In the genomic region with DNA sequence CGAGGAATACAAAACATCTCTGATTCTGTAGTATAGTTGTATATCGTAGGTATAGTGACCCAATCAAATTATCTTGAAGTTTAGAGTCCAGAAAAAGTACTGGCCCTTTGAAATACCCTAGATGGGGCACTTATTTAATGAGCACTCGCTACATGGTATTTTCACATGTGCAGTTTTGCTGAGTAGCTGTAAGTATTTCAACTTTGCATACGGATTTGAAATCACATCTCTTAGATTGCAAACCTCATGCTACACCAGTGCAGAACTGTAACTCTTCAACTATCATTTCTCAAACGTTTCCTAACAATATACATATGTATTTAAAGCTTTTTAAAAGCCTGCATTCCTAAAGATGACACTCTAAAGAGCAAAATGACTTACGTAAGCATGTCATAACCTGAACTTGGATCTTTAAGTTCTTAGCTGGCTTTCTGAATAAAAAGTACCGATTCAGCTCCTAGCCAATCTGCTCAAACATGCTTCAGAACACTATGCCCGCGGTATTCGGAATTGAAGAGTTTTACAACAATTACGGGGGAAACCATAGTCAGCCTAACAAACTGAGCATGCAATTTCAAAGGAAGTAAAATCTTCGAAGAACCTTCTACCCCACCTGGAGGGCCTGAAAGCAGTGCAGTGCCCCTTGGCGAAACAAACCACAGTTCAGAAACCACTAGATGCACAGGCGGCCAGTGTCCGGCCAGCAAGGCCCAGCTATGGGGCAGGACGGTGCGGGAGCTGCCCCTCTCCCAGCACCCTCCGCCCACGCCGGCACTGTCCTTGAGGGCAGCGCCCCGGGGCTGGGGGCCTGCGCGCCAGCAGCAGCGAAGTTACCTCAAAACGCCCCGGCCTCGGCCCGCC, we compare ENCODE assay signal across 1 cellular context.
TF ChIP-seq lines count a peak whose summit lies in the region.

No MANE protein-coding gene starts in this region.

TF ChIP-seq in GM12878, 131 proteins besides CTCF, POLR2A, EP300 and RAD21:
- TF ChIP-seq RUNX3 (IDR thresholded peaks at IDR 0.05; ENCODE audit: low read length): peak; percentile 65
- no peak for TF ChIP-seq ZNF207 (IDR thresholded peaks at IDR 0.05; ENCODE audit: borderline replicate concordance)
- peak in 1 of 2 experiments; percentile 59; a peak in 1 of 3 replicates for TF ChIP-seq EGR1 (IDR thresholded peaks at IDR 0.05; ENCODE audit: borderline replicate concordance in 1 of 2, low read depth in 2 of 2, low read length in 2 of 2)
